8 cellular contexts compared by ENCODE assay signal in genomic region chr14:75518625-75519024, GRCh38. TPM values are rescaled to one million over a fixed set of nuclear protein-coding genes. Genes with fewer than 3 reads are reported as not detected.
DNase-seq lines count a peak whose midpoint lies in the region; ATAC-seq and TF ChIP-seq lines count a peak whose summit lies in the region.

No MANE protein-coding gene starts in this region.

- H3K4me1 ChIP-seq in Peyer's patch = peaks cover 0 to 21% (median 8%) of the 10 kb centered on the region in 4 donors

- H3K9me3 ChIP-seq in Peyer's patch = no peaks in the 10 kb centered on the region

- H3K36me3 ChIP-seq in Peyer's patch = no peaks in the 10 kb centered on the region

- DNase-seq in stimulated activated CD4-positive, alpha-beta T cell treated with anti-CD3 and anti-CD28 coated beads, Interleukin-1b, Interleukin-23, amount 100 ng/mL, for 48 hours = peak; percentile 60
- DNase-seq in stimulated activated CD4-positive, alpha-beta T cell treated with anti-CD3 and anti-CD28 coated beads, Interleukin-4, amount 100 ng/mL, for 24 hours = no peak
- DNase-seq in Peyer's patch = peak in 1 of 3 donors; percentile 73
- DNase-seq in germinal center (ENCODE audit: low spot score) = peak; percentile 61
- no peak for DNase-seq in substantia nigra (lab: John Stamatoyannopoulos, UW)
- no peak for DNase-seq in posterior vena cava (ENCODE audit: low spot score)

- H3K27ac ChIP-seq in Peyer's patch = no peak overlapping the region
- no peak overlapping the region for H3K27ac ChIP-seq in substantia nigra (ENCODE audit: low read depth, low read length, poor library complexity, severe bottlenecking)

- no peak for ATAC-seq in HG02588 (IDR thresholded peaks at IDR 0.05; ENCODE audit: unreplicated experiment)
- no peak for ATAC-seq in HG02798 (IDR thresholded peaks at IDR 0.05; ENCODE audit: poor library complexity, unreplicated experiment)

- H3K27me3 ChIP-seq in Peyer's patch = no peaks in the 10 kb centered on the region

- no peak for TF ChIP-seq POLR2A in Peyer's patch (IDR thresholded peaks at IDR 0.05)

- no peak overlapping the region for H3K4me3 ChIP-seq in Peyer's patch

- intact Hi-C loops in posterior vena cava (cut with DNase I) = no loop called here

- peak in 4 of 6 experiments; percentile 33 to 54 (median 48) for TF ChIP-seq CTCF in Peyer's patch (IDR thresholded peaks at IDR 0.05)

RNA-seq across cellular contexts. Expression of gene BATF, which starts 3.6 kb away (rescaled TPM):
- total RNA-seq in Peyer's patch (10 to 100 TPM in 1 of 4 donors, 1 to 10 TPM in 2, not detected in 1; 3.1 to 28.1 (median 5.9) TPM), posterior vena cava (1 to 10 TPM; 2.0 to 2.5 TPM)

RNA-seq across cellular contexts. Expression of gene FLVCR2, which starts 59.8 kb away (rescaled TPM):
- 100 to 1,000 TPM in 2 of 4 donors, 10 to 100 TPM in 2; 14.9 to 130 (median 98.8) TPM for total RNA-seq in Peyer's patch
- total RNA-seq in posterior vena cava = 1 to 10 TPM; 4.8 to 7.9 TPM

Comparison
In these comparisons a context has a peak if more than half of its experiments do, and no peak if none do; other contexts are left out.
1. DNase-seq: peak in stimulated activated CD4-positive, alpha-beta T cell treated with anti-CD3 and anti-CD28 coated beads, Interleukin-1b, Interleukin-23, amount 100 ng/mL, for 48 hours (single experiment) and germinal center (single experiment); none in stimulated activated CD4-positive, alpha-beta T cell treated with anti-CD3 and anti-CD28 coated beads, Interleukin-4, amount 100 ng/mL, for 24 hours (single experiment), substantia nigra (0 of 49) and posterior vena cava (single experiment).